Comparison of ENCODE assay signal across 8 cellular contexts in genomic region chr5:173016621-173017046, GRCh38. TPM values are rescaled to one million over a fixed set of nuclear protein-coding genes. Genes with fewer than 3 reads are reported as not detected.
DNase-seq lines count a peak whose midpoint lies in the region; ATAC-seq and TF ChIP-seq lines count a peak whose summit lies in the region.

No MANE protein-coding gene starts in this region.

- ATAC-seq in HG03457 (IDR thresholded peaks at IDR 0.05; ENCODE audit: unreplicated experiment) (no peak), HG03095 (IDR thresholded peaks at IDR 0.05; ENCODE audit: unreplicated experiment) (no peak), HG02938 (IDR thresholded peaks at IDR 0.05; ENCODE audit: unreplicated experiment) (no peak)

- no peak for TF ChIP-seq CTCF in lower leg skin (IDR thresholded peaks at IDR 0.05)
- no peak for TF ChIP-seq CTCF in tibial nerve (IDR thresholded peaks at IDR 0.05)

- peak; percentile 27 for DNase-seq in A172 (ENCODE audit: low spot score)
- peak; percentile 14 to 24 for DNase-seq in lower leg skin (ENCODE audit: low spot score in 2 of 2)
- DNase-seq in tibial nerve (ENCODE audit: low spot score in 2 of 2), result peak in 1 of 2 donors; percentile 45

- H3K4me3 ChIP-seq in HUES64 (ENCODE audit: low read length) (no peak overlapping the region), lower leg skin (ENCODE audit: low read depth, poor library complexity, severe bottlenecking) (no peak overlapping the region), tibial nerve (no peak overlapping the region)

- WGBS in HUES64, result 80% methylated on average over 4 of the region's 4 CpGs
- 33 to 36% methylated on average over 4 of the region's 4 CpGs for WGBS in lower leg skin, 2 donors
- WGBS in tibial nerve, 2 donors, result 11 to 22% methylated on average over 4 of the region's 4 CpGs

- H3K4me1 ChIP-seq in HUES64 (ENCODE audit: insufficient read depth, low read length) (peaks cover 11% of the 10 kb centered on the region), tibial nerve (peaks cover 0 to 48% (median 20%) of the 10 kb centered on the region in 4 donors)

- H3K27me3 ChIP-seq in HUES64 (ENCODE audit: insufficient read depth, low read length), result no peaks in the 10 kb centered on the region
- no peaks in the 10 kb centered on the region for H3K27me3 ChIP-seq in tibial nerve

- H3K36me3 ChIP-seq in HUES64 (ENCODE audit: insufficient read depth, low read length) (peaks cover 17% of the 10 kb centered on the region; the same call in 1 of the 2 replicates), tibial nerve (peaks cover 0 to 13% (median 0%) of the 10 kb centered on the region in 3 donors)

- H3K27ac ChIP-seq in HUES64 (ENCODE audit: low read depth, low read length) (peak overlapping the region; percentile 28), cingulate gyrus (ENCODE audit: low read depth, low read length) (peak overlapping the region; percentile 22), tibial nerve (peak overlapping the region; percentile 30 to 85 (median 70))

- peak; percentile 85 to 87 for TF ChIP-seq EP300 in tibial nerve (IDR thresholded peaks at IDR 0.05)

- TF ChIP-seq POLR2A in lower leg skin (IDR thresholded peaks at IDR 0.05) (no peak), tibial nerve (IDR thresholded peaks at IDR 0.05) (no peak)

- intact Hi-C loops in lower leg skin (cut with DNase I; ENCODE audit: low total_unique reads), result no loop called here

- no peak overlapping the region for H3K9ac ChIP-seq in HUES64 (ENCODE audit: low read depth, low read length)

- no peaks in the 10 kb centered on the region for H3K9me3 ChIP-seq in HUES64 (ENCODE audit: insufficient read depth, low read depth, low read length)
- no peaks in the 10 kb centered on the region for H3K9me3 ChIP-seq in tibial nerve

RNA-seq across cellular contexts. Expression of gene ATP6V0E1, which starts 33.1 kb away (rescaled TPM):
- 367 and 419 TPM in 2 replicates for total RNA-seq in A172 (2014; rRNA removed; shearing (Covaris generic))
- 86.3 TPM for polyA plus RNA-seq in HUES64 (2013, experiment 1 of 2)
- 77.5 TPM for polyA plus RNA-seq in HUES64 (2013, experiment 2 of 2)
- total RNA-seq in lower leg skin (100 to 1,000 TPM in 1 of 4 donors, 10 to 100 TPM in 3; 47.3 to 110 (median 86.4) TPM), tibial nerve (100 to 1,000 TPM in 1 of 4 donors, 10 to 100 TPM in 3; 88.8 to 121 (median 92.0) TPM)

RNA-seq across cellular contexts. Expression of gene CREBRF, which starts 39.5 kb away (rescaled TPM):
- total RNA-seq in A172 (2014; rRNA removed; shearing (Covaris generic)), result 7.1 and 9.6 TPM in 2 replicates
- polyA plus RNA-seq in HUES64 (2013, experiment 1 of 2), result 2.1 TPM
- polyA plus RNA-seq in HUES64 (2013, experiment 2 of 2), result 2.5 TPM
- total RNA-seq in lower leg skin (10 to 100 TPM; 34.1 to 59.5 (median 42.1) TPM), tibial nerve (10 to 100 TPM; 31.2 to 46.3 (median 40.5) TPM)

RNA-seq across cellular contexts. Expression of gene RPL26L1, which starts 57.4 kb away (rescaled TPM):
- 187 and 205 TPM in 2 replicates for total RNA-seq in A172 (2014; rRNA removed; shearing (Covaris generic))
- polyA plus RNA-seq in HUES64 (2013, experiment 1 of 2), result 64.1 TPM
- 69.5 TPM for polyA plus RNA-seq in HUES64 (2013, experiment 2 of 2)
- 10 to 100 TPM; 14.7 to 19.0 (median 17.7) TPM for total RNA-seq in lower leg skin
- total RNA-seq in tibial nerve, result 10 to 100 TPM in 3 of 4 donors, 1 to 10 TPM in 1; 6.1 to 30.8 (median 25.3) TPM
